ENCODE assay signal across 27 cellular contexts in genomic region chr1:11238311-11238710, GRCh38. TPM values are rescaled to one million over a fixed set of nuclear protein-coding genes. Genes with fewer than 3 reads are reported as not detected.
"Had no signal": no experiment of that assay in that cellular context is flagged by ENCODE, and none has a peak within 500 bp of the region (broad histone marks: within the 10 kb centered on the region; RNA-seq: fewer than 3 reads in every experiment).

No MANE protein-coding gene starts in this region.

- H3K27ac ChIP-seq: left lung, lower lobe of right lung, neutrophil, stomach, thyroid gland had no signal

- H3K27me3 Mint-ChIP-seq: activated CD4-positive, alpha-beta T cell treated with anti-CD3 and anti-CD28 coated beads, Interleukin-2, amount 10 ng/mL, durations not matched to agents 7 days and 5 days; activated CD8-positive, alpha-beta memory T cell treated with anti-CD3 and anti-CD28 coated beads, Interleukin-2, amount 10 ng/mL, durations not matched to agents 7 days and 5 days; activated naive CD4-positive, alpha-beta T cell treated with anti-CD3 and anti-CD28 coated beads, Interleukin-2, amount 50 U/mL, for 24 hours; activated naive CD8-positive, alpha-beta T cell treated with anti-CD3 and anti-CD28 coated beads, Interleukin-2, amount 50 U/mL, for 24 hours; stimulated activated memory B cell treated with anti-CD40 and anti-IgM and Interleukin-4, amounts not matched to agents 10 μg/mL and 1 μg/mL and 100 μg/mL, for 72 hours had no signal

- H3K27ac Mint-ChIP-seq: activated CD4-positive, alpha-beta T cell treated with anti-CD3 and anti-CD28 coated beads, Interleukin-2, amount 10 ng/mL, durations not matched to agents 7 days and 5 days; activated CD8-positive, alpha-beta memory T cell treated with anti-CD3 and anti-CD28 coated beads, Interleukin-2, amount 10 ng/mL, durations not matched to agents 7 days and 5 days; activated CD8-positive, alpha-beta T cell treated with anti-CD3 and anti-CD28 coated beads, Interleukin-2, amount 10 ng/mL, durations not matched to agents 7 days and 5 days; activated naive CD4-positive, alpha-beta T cell treated with anti-CD3 and anti-CD28 coated beads, Interleukin-2, amount 50 U/mL, for 24 hours; activated naive CD8-positive, alpha-beta T cell treated with anti-CD3 and anti-CD28 coated beads, Interleukin-2, amount 50 U/mL, for 24 hours; activated T-helper 2 cell treated with anti-CD3 and anti-CD28 coated beads, Interferon-gamma antibody, Interleukin-2, Interleukin-4, amounts not matched to agents 10 μg/mL and 5 μg/mL and 100 μg/mL, durations not matched to agents 14 hours and 24 hours and 36 hours; nephron; WTC11 had no signal

- H3K4me3 Mint-ChIP-seq: activated CD4-positive, alpha-beta T cell treated with anti-CD3 and anti-CD28 coated beads, Interleukin-2, amount 10 ng/mL, durations not matched to agents 7 days and 5 days; activated CD8-positive, alpha-beta memory T cell treated with anti-CD3 and anti-CD28 coated beads, Interleukin-2, amount 10 ng/mL, durations not matched to agents 7 days and 5 days; activated CD8-positive, alpha-beta T cell treated with anti-CD3 and anti-CD28 coated beads, Interleukin-2, amount 10 ng/mL, durations not matched to agents 7 days and 5 days; activated naive CD4-positive, alpha-beta T cell treated with anti-CD3 and anti-CD28 coated beads, Interleukin-2, amount 50 U/mL, for 24 hours; activated naive CD8-positive, alpha-beta T cell treated with anti-CD3 and anti-CD28 coated beads, Interleukin-2, amount 50 U/mL, for 24 hours; nephron; stimulated activated memory B cell treated with anti-CD40 and anti-IgM and Interleukin-4, amounts not matched to agents 10 μg/mL and 1 μg/mL and 100 μg/mL, for 72 hours; WTC11 had no signal

- H3K9me3 Mint-ChIP-seq: activated CD4-positive, alpha-beta T cell treated with anti-CD3 and anti-CD28 coated beads, Interleukin-2, amount 10 ng/mL, durations not matched to agents 7 days and 5 days; activated naive CD4-positive, alpha-beta T cell treated with anti-CD3 and anti-CD28 coated beads, Interleukin-2, amount 50 U/mL, for 24 hours; activated naive CD8-positive, alpha-beta T cell treated with anti-CD3 and anti-CD28 coated beads, Interleukin-2, amount 50 U/mL, for 24 hours; activated T-helper 2 cell treated with anti-CD3 and anti-CD28 coated beads, Interferon-gamma antibody, Interleukin-2, Interleukin-4, amounts not matched to agents 10 μg/mL and 5 μg/mL and 100 μg/mL, durations not matched to agents 14 hours and 24 hours and 36 hours; nephron; stimulated activated memory B cell treated with anti-CD40 and anti-IgM and Interleukin-4, amounts not matched to agents 10 μg/mL and 1 μg/mL and 100 μg/mL, for 72 hours; WTC11 had no signal

- H3K4me1 Mint-ChIP-seq: nephron, WTC11 had no signal

- H3K4me1 ChIP-seq: left lung, thyroid gland had no signal

- H3K27me3 ChIP-seq: left lung, neutrophil, stomach, thyroid gland had no signal

- H3K9me3 ChIP-seq: left lung, lower lobe of right lung, mucosa of descending colon, neutrophil, stomach, thyroid gland had no signal

- DNase-seq: activated CD4-positive, alpha-beta T cell treated with anti-CD3 and anti-CD28 coated beads for 1 hour; activated CD4-positive, alpha-beta T cell treated with anti-CD3 and anti-CD28 coated beads, Interleukin-2, amount 10 ng/mL, durations not matched to agents 7 days and 5 days; activated CD8-positive, alpha-beta memory T cell treated with anti-CD3 and anti-CD28 coated beads, Interleukin-2, amount 10 ng/mL, durations not matched to agents 7 days and 5 days; activated CD8-positive, alpha-beta T cell treated with anti-CD3 and anti-CD28 coated beads, Interleukin-2, amount 10 ng/mL, durations not matched to agents 7 days and 5 days; activated naive CD8-positive, alpha-beta T cell treated with anti-CD3 and anti-CD28 coated beads, Interleukin-2, amount 50 U/mL, for 24 hours; activated T-cell treated with anti-CD3 and anti-CD28 coated beads, Interleukin-2, amount 50 U/mL, for 48 hours; amygdala; effector CD8-positive, alpha-beta T cell; left lung; lower lobe of right lung; mesendoderm; mucosa of descending colon; small intestine; stimulated activated CD4-positive, alpha-beta T cell treated with anti-CD3 and anti-CD28 coated beads, Interleukin-4, amount 100 ng/mL, for 24 hours; stomach; T-helper 2 cell; thyroid gland had no signal

- ATAC-seq: activated CD8-positive, alpha-beta memory T cell treated with anti-CD3 and anti-CD28 coated beads, Interleukin-2, amount 10 ng/mL, durations not matched to agents 7 days and 5 days; activated CD8-positive, alpha-beta T cell treated with anti-CD3 and anti-CD28 coated beads, Interleukin-2, amount 10 ng/mL, durations not matched to agents 7 days and 5 days; activated naive CD8-positive, alpha-beta T cell treated with anti-CD3 and anti-CD28 coated beads, Interleukin-2, amount 50 U/mL, for 24 hours; left lung; lower lobe of right lung; mucosa of descending colon; sciatic nerve; stimulated activated memory B cell treated with anti-CD40 and anti-IgM and Interleukin-4, amounts not matched to agents 10 μg/mL and 1 μg/mL and 100 μg/mL, for 72 hours; WTC11 had no signal

- H3K4me3 ChIP-seq: left lung, lower lobe of right lung, mucosa of descending colon, stomach, thyroid gland had no signal

RNA-seq across cellular contexts. Expression of gene ANGPTL7, which starts 49.2 kb away (rescaled TPM):
- total RNA-seq: activated CD4-positive, alpha-beta T cell treated with anti-CD3 and anti-CD28 coated beads, Interleukin-2, amount 10 ng/mL, durations not matched to agents 7 days and 5 days; activated CD8-positive, alpha-beta memory T cell treated with anti-CD3 and anti-CD28 coated beads, Interleukin-2, amount 10 ng/mL, durations not matched to agents 7 days and 5 days; activated CD8-positive, alpha-beta T cell treated with anti-CD3 and anti-CD28 coated beads, Interleukin-2, amount 10 ng/mL, durations not matched to agents 7 days and 5 days; activated T-helper 2 cell treated with anti-CD3 and anti-CD28 coated beads, Interferon-gamma antibody, Interleukin-2, Interleukin-4, amounts not matched to agents 10 μg/mL and 5 μg/mL and 100 μg/mL, durations not matched to agents 14 hours and 24 hours and 36 hours; dermis microvascular lymphatic vessel endothelial cell; epithelial cell of proximal tubule; osteocyte; WTC11 had no signal
